In the genomic region with DNA sequence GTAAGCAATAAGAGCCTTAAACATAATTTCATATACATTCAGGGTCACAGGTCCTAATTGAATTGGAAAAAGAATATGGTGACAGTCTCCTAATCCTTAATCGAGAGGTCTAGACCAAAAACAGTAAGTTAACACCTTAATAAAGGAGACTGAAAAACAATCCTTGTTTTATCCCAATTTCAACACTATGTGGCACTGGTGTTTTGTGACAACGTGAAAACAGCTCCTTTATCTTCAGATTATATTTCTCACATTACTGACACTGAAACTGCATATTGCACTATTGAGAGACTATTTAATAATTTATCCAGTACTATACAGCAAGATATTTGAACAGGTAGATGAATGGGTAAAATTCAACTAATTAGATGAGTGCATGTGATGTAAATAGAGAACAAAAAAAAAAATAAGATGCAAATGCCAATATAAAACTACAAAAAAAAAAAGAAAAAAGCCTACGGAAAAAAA, we compare ENCODE assay signal across 8 cellular contexts. TPM values are rescaled to one million over a fixed set of nuclear protein-coding genes. Genes with fewer than 3 reads are reported as not detected.
DNase-seq lines count a peak whose midpoint lies in the region; ATAC-seq lines count a peak whose summit lies in the region.

No MANE protein-coding gene starts in this region.

- no peak overlapping the region for H3K4me3 Mint-ChIP-seq in T-helper 17 cell

- peaks cover 16% of the 10 kb centered on the region for H3K36me3 Mint-ChIP-seq in T-helper 17 cell (ENCODE audit: low read depth)

- H3K27ac Mint-ChIP-seq in T-helper 17 cell = no peak overlapping the region

- no peaks in the 10 kb centered on the region for H3K27me3 Mint-ChIP-seq in T-helper 17 cell

- DNase-seq in DMS153 (lab: John Stamatoyannopoulos, UW) (peak; percentile 19), HS-5 (ENCODE audit: low read depth) (peak; percentile 23), T-helper 17 cell (no peak), globus pallidus (ENCODE audit: low spot score) (peak; percentile 64), smooth muscle cell of the brain vasculature (ENCODE audit: low read depth, low spot score) (peak; percentile 46)
- no peak for DNase-seq in stimulated activated CD4-positive, alpha-beta T cell treated with anti-CD3 and anti-CD28 coated beads, Interleukin-12 subunit alpha, Interleukin-12 subunit beta, amount 100 ng/mL, for 4 hours

- ATAC-seq in T-helper 17 cell = peak; percentile 72
- ATAC-seq in GM19463 (IDR thresholded peaks at IDR 0.05; ENCODE audit: unreplicated experiment) = no peak
- no peak for ATAC-seq in HG02623 (IDR thresholded peaks at IDR 0.05; ENCODE audit: unreplicated experiment)

- H3K4me1 Mint-ChIP-seq in T-helper 17 cell = peaks cover 32% of the 10 kb centered on the region

- H3K9me3 ChIP-seq in T-helper 17 cell (ENCODE audit: control insufficient read depth, low read length, poor library complexity, severe bottlenecking) = no peaks in the 10 kb centered on the region

RNA-seq across cellular contexts. Expression of a gene that starts 34.1 kb away (rescaled TPM):
- 100 to 1,000 TPM in 1 of 2 donors, 10 to 100 TPM in 1; 97.6 to 136 TPM for total RNA-seq in T-helper 17 cell

Comparison
In these comparisons a context has a peak if more than half of its experiments do, and no peak if none do; other contexts are left out.
1. DNase-seq: peak in DMS153 (single experiment), HS-5 (single experiment), globus pallidus (single experiment) and smooth muscle cell of the brain vasculature (single experiment); none in T-helper 17 cell (0 of 3) and stimulated activated CD4-positive, alpha-beta T cell treated with anti-CD3 and anti-CD28 coated beads, Interleukin-12 subunit alpha, Interleukin-12 subunit beta, amount 100 ng/mL, for 4 hours (single experiment).